ENCODE assay signal across 8 cellular contexts in the genomic region with DNA sequence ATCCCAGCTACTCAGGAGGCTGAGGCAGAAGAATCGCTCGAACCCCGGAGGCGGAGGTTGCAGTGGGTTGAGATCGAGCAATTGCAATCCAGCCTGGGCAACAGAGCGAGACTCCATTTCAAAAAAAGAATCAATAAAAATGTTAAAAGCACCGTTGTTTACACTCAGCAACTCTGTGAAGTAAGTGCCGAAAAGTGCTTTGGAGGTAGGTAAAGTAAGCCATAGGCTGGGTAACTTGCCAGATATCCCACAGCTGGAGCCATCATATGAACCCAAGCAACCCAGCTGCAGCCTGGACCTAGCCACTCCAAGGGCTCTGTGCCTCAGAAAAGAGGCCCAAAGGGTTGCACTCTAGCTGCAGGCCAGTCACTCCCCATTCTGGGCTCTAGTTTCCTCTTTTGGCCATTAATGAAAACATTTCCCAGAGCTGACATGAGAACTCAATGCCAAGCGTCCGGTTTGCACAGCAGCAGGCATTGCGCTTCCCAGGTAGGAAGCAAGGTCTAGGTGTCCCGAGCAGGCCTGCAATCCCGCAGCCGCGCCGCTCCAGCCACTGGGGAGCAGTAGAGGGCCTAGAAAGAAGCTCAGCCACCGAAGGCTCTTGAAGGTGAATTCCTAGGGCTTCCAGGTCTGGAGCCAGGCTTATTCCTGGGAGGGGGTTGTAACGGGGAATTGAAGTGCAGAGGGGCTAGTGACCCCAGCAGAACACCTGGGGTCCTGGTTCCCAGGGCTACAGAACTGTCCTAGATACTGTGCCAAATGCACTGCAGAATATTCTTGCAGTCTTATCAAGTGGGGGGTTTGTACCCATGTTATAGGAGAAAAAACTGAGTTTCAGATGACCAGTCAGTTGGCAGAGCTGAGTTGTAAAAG. TPM values are rescaled to one million over a fixed set of nuclear protein-coding genes. Genes with fewer than 3 reads are reported as not detected.
A peak's percentile ranks its signal among the peaks of the same experiment; 100 is the strongest.
DNase-seq lines count a peak whose midpoint lies in the region; ATAC-seq, FAIRE-seq and TF ChIP-seq lines count a peak whose summit lies in the region.

No MANE protein-coding gene starts in this region.

- peak in 2 of 3 donors; percentile 63 to 64 for TF ChIP-seq CTCF in breast epithelium (IDR thresholded peaks at IDR 0.05)

- no peak for ATAC-seq in HG03457 (IDR thresholded peaks at IDR 0.05; ENCODE audit: unreplicated experiment)

- no peak for TF ChIP-seq POLR2A in breast epithelium (IDR thresholded peaks at IDR 0.05)

- DNase-seq in NCI-H2081 (lab: John Stamatoyannopoulos, UW) (peak; percentile 67), NCI-H2081 treated with DMSO at 0.1 percent for 48 hours (lab: John Stamatoyannopoulos, UW) (no peak), NCI-H1930 (lab: John Stamatoyannopoulos, UW) (peak; percentile 79 to 82), breast epithelium (ENCODE audit: low spot score in 2 of 2) (peak; percentile 69 to 82), kidney glomerular epithelial cell (lab: John Stamatoyannopoulos, UW) (peak; percentile 33)
- peak; percentile 46 for DNase-seq in stimulated activated CD8-positive, alpha-beta memory T cell treated with anti-CD3 and anti-CD28 coated beads, Interleukin-4, amount 100 ng/mL, for 24 hours (ENCODE audit: low read depth)

- H3K9me3 ChIP-seq in breast epithelium: no peaks in the 10 kb centered on the region

- no peak overlapping the region for H3K4me3 ChIP-seq in breast epithelium

- intact Hi-C loops in breast epithelium (cut with DNase I; ENCODE audit: low total_unique reads): no loop called here

- no peaks in the 10 kb centered on the region for H3K36me3 ChIP-seq in breast epithelium

- peak; percentile 57 for FAIRE-seq in TTC549 (lab: Jason Lieb, UNC)

- no peaks in the 10 kb centered on the region for H3K27me3 ChIP-seq in breast epithelium

- H3K27ac ChIP-seq in breast epithelium: no peak overlapping the region

- no peaks in the 10 kb centered on the region for H3K4me1 ChIP-seq in breast epithelium

RNA-seq across cellular contexts. Expression of a gene that starts 4.1 kb away (rescaled TPM):
- total RNA-seq in breast epithelium: 1 to 10 TPM in 2 of 3 donors, under 1 TPM in 1; 0.80 to 2.9 (median 1.8) TPM

RNA-seq across cellular contexts. Expression of a gene that starts 10.0 kb away (rescaled TPM):
- 10 to 100 TPM; 55.0 to 61.9 (median 55.7) TPM for total RNA-seq in breast epithelium

RNA-seq across cellular contexts. Expression of a gene that starts 13.0 kb away (rescaled TPM):
- total RNA-seq in breast epithelium: 1,000 to 10,000 TPM in 2 of 3 donors, 100 to 1,000 TPM in 1; 756 to 2,084 (median 1,264) TPM

RNA-seq across cellular contexts. Expression of a gene that starts 28.2 kb away (rescaled TPM):
- not detected for total RNA-seq in breast epithelium

RNA-seq across cellular contexts. Expression of a gene that starts 28.5 kb away (rescaled TPM):
- total RNA-seq in breast epithelium: not detected
